ENCODE assay signal across 14 cellular contexts in genomic region chr1:91901231-91901630, GRCh38. TPM values are rescaled to one million over a fixed set of nuclear protein-coding genes. Genes with fewer than 3 reads are reported as not detected.
A peak's percentile ranks its signal among the peaks of the same experiment; 100 is the strongest.
DNase-seq lines count a peak whose midpoint lies in the region; ATAC-seq and TF ChIP-seq lines count a peak whose summit lies in the region.
"Had no signal": no experiment of that assay in that cellular context is flagged by ENCODE, and none has a peak within 500 bp of the region (broad histone marks: within the 10 kb centered on the region; RNA-seq: fewer than 3 reads in every experiment).

No MANE protein-coding gene starts in this region.

- no TSS peak for BruUV-seq in HCT116 (replicated peaks; lab: Mats Ljungman, UMichigan)

- no peak for TF ChIP-seq RAD21 in HCT116 (IDR thresholded peaks at IDR 0.05; ENCODE audit: low read depth)

- H3K9me3 Mint-ChIP-seq in stimulated activated naive CD8-positive, alpha-beta T cell treated with anti-CD3 and anti-CD28 coated beads, Interleukin-15, amount 100 ng/mL, for 72 hours: no peaks in the 10 kb centered on the region
- H3K9me3 Mint-ChIP-seq: CD4-positive, CD25-positive, alpha-beta regulatory T cell; IgD-negative memory B cell had no signal

- H3K27me3 ChIP-seq in HCT116 (ENCODE audit: insufficient read depth, low read length) (no peaks in the 10 kb centered on the region), adipocyte (replicated peaks; ENCODE audit: control insufficient read depth, insufficient read depth, low read length) (no peaks in the 10 kb centered on the region)
- H3K27me3 ChIP-seq: BLaER1 treated with 17β-estradiol and CSF1 and Interleukin-3, amounts not matched to agents 10 nM and 100 nM had no signal

- CTCF ChIA-PET in HCT116 (lab: Charles Lee): interaction anchor here (1.1 kb wide), 1 partner anchor 389 kb away, joined by 3 read pairs; no protein-coding TSS in a partner anchor

- no peak overlapping the region for H3K9ac ChIP-seq in HCT116 (ENCODE audit: low read length)
- H3K9ac ChIP-seq in adipocyte (ENCODE audit: low read length): no peak overlapping the region
- H3K9ac ChIP-seq: BLaER1 treated with 17β-estradiol and CSF1 and Interleukin-3, amounts not matched to agents 10 nM and 100 nM had no signal

- H4K20me1 ChIP-seq in HCT116 (ENCODE audit: insufficient read depth): no peaks in the 10 kb centered on the region
- H4K20me1 ChIP-seq: BLaER1 treated with 17β-estradiol and CSF1 and Interleukin-3, amounts not matched to agents 10 nM and 100 nM had no signal

- H2AFZ ChIP-seq in HCT116 (ENCODE audit: low read depth, low read length, poor library complexity, severe bottlenecking): peak overlapping the region; percentile 32

- H3K4me1 Mint-ChIP-seq in stimulated activated naive CD8-positive, alpha-beta T cell treated with anti-CD3 and anti-CD28 coated beads, Interleukin-15, amount 100 ng/mL, for 72 hours: no peaks in the 10 kb centered on the region
- H3K4me1 Mint-ChIP-seq: IgD-negative memory B cell had no signal

- H3K4me1 ChIP-seq in HCT116 (ENCODE audit: control insufficient read depth in 1 of 2, insufficient read depth in 2 of 2, low read length in 2 of 2) (peaks cover 0 to 6% of the 10 kb centered on the region in 2 experiments; a peak in 1 of 4 replicates), adipocyte (ENCODE audit: control insufficient read depth, insufficient read depth, low read length) (peaks cover 24% of the 10 kb centered on the region)

- no peaks in the 10 kb centered on the region for H3K9me2 ChIP-seq in HCT116 (ENCODE audit: insufficient read depth)

- H3K4me3 ChIP-seq in HCT116 (replicated peaks in 1 of 2; ENCODE audit: low read depth in 1 of 2, low read length in 2 of 2): no peak overlapping the region
- no peak overlapping the region for H3K4me3 ChIP-seq in adipocyte (ENCODE audit: low read length)
- H3K4me3 ChIP-seq in fibroblast of the aortic adventitia (ENCODE audit: low read depth, low read length): no peak overlapping the region
- H3K4me3 ChIP-seq: BLaER1 treated with 17β-estradiol and CSF1 and Interleukin-3, amounts not matched to agents 10 nM and 100 nM had no signal

- H3K4me3 Mint-ChIP-seq in stimulated activated naive CD8-positive, alpha-beta T cell treated with anti-CD3 and anti-CD28 coated beads, Interleukin-15, amount 100 ng/mL, for 72 hours: no peak overlapping the region
- H3K4me3 Mint-ChIP-seq: CD4-positive, CD25-positive, alpha-beta regulatory T cell; IgD-negative memory B cell had no signal

- TF ChIP-seq CTCF in HCT116 (IDR thresholded peaks at IDR 0.05 in 2 of 3, conservative IDR thresholded peaks at IDR 0.05 in 1 of 3; ENCODE audit: borderline replicate concordance in 1 of 3, insufficient read depth in 1 of 3, low read depth in 2 of 3, low read length in 2 of 3) (no peak), fibroblast of the aortic adventitia (IDR thresholded peaks at IDR 0.05; ENCODE audit: insufficient read depth, low read length) (no peak)

- no peak overlapping the region for H3K4me2 ChIP-seq in HCT116 (ENCODE audit: low read length)
- H3K4me2 ChIP-seq: BLaER1 treated with 17β-estradiol and CSF1 and Interleukin-3, amounts not matched to agents 10 nM and 100 nM had no signal

- intact Hi-C loops in HCT116 (cut with micrococcal nuclease): no loop called here

- H3K27ac ChIP-seq in HCT116 (ENCODE audit: low read depth, low read length): no peak overlapping the region
- H3K27ac ChIP-seq: BLaER1 treated with 17β-estradiol and CSF1 and Interleukin-3, amounts not matched to agents 10 nM and 100 nM had no signal

- DNase-seq in HCT116 (ENCODE audit: low read depth, low spot score): no peak
- DNase-seq in adipocyte (ENCODE audit: low read depth): peak; percentile 61
- DNase-seq in fibroblast of the aortic adventitia (ENCODE audit: low read depth): peak; percentile 71
- DNase-seq in stimulated activated naive CD8-positive, alpha-beta T cell treated with anti-CD3 and anti-CD28 coated beads, Interleukin-15, amount 100 ng/mL, for 72 hours: no peak
- no peak for DNase-seq in NCI-H1417 treated with DMSO at 0.1 percent for 48 hours (lab: John Stamatoyannopoulos, UW)
- no peak for DNase-seq in erythroblast (lab: John Stamatoyannopoulos, UW)
- DNase-seq: AML-193; CD4-positive, CD25-positive, alpha-beta regulatory T cell; DMS53; H7 had no signal

- TF ChIP-seq POLR2A in HCT116 (IDR thresholded peaks at IDR 0.05; ENCODE audit: borderline replicate concordance, extremely low read depth, insufficient read depth, insufficient read length) (no peak), erythroblast (IDR thresholded peaks at IDR 0.05; ENCODE audit: low read length) (no peak)

- no peaks in the 10 kb centered on the region for H3K79me2 ChIP-seq in HCT116 (ENCODE audit: insufficient read depth, low read length)

- peaks cover 7% of the 10 kb centered on the region for H3K27me3 Mint-ChIP-seq in stimulated activated naive CD8-positive, alpha-beta T cell treated with anti-CD3 and anti-CD28 coated beads, Interleukin-15, amount 100 ng/mL, for 72 hours

- no peaks in the 10 kb centered on the region for H3K36me3 ChIP-seq in HCT116 (ENCODE audit: control insufficient read depth in 1 of 2, insufficient read depth in 2 of 2, low read length in 2 of 2)
- no peaks in the 10 kb centered on the region for H3K36me3 ChIP-seq in adipocyte (ENCODE audit: control insufficient read depth, insufficient read depth, low read length, severe bottlenecking)
- H3K36me3 ChIP-seq: BLaER1 treated with 17β-estradiol and CSF1 and Interleukin-3, amounts not matched to agents 10 nM and 100 nM had no signal

- POLR2A ChIA-PET in HCT116 (lab: Charles Lee): interaction anchor here (0.6 kb wide), 1 partner anchor 15 kb away, joined by 3 read pairs; no protein-coding TSS in a partner anchor

- RAD21 ChIA-PET in HCT116 (lab: Charles Lee; ENCODE audit: low non-redundant PET in 1 of 2, low total read pairs in 2 of 2, uncharacterized antibody in 2 of 2, unreplicated experiment in 2 of 2): no interaction called here

- no peak overlapping the region for H3K27ac Mint-ChIP-seq in stimulated activated naive CD8-positive, alpha-beta T cell treated with anti-CD3 and anti-CD28 coated beads, Interleukin-15, amount 100 ng/mL, for 72 hours
- H3K27ac Mint-ChIP-seq: CD4-positive, CD25-positive, alpha-beta regulatory T cell; IgD-negative memory B cell had no signal

- H3K9me3 ChIP-seq in HCT116 (ENCODE audit: control insufficient read depth in 1 of 2, insufficient read depth in 1 of 2, low read depth in 1 of 2, low read length in 2 of 2): no peaks in the 10 kb centered on the region
- H3K9me3 ChIP-seq in adipocyte (ENCODE audit: control insufficient read depth, low read length): no peaks in the 10 kb centered on the region
- H3K9me3 ChIP-seq: BLaER1 treated with 17β-estradiol and CSF1 and Interleukin-3, amounts not matched to agents 10 nM and 100 nM had no signal

- no peak for ATAC-seq in HCT116
- no peak for ATAC-seq in stimulated activated naive CD8-positive, alpha-beta T cell treated with anti-CD3 and anti-CD28 coated beads, Interleukin-15, amount 100 ng/mL, for 72 hours

TF ChIP-seq in HCT116, 20 proteins besides CTCF, POLR2A, EP300 and RAD21:
- TF ChIP-seq CBX3 (IDR thresholded peaks at IDR 0.05; ENCODE audit: low read depth): no peak
- no peak for TF ChIP-seq SIN3A (IDR thresholded peaks at IDR 0.05; ENCODE audit: low read depth)
- no peak for TF ChIP-seq ATF3 (IDR thresholded peaks at IDR 0.05)
- TF ChIP-seq EZH2 (IDR thresholded peaks at IDR 0.05): no peak

RNA-seq across cellular contexts. Expression of gene TGFBR3, which starts 15.3 kb away (rescaled TPM):
- 7.1 TPM for total RNA-seq in HCT116 (2021; ENCODE audit: unreplicated experiment)
- 1.7 and 2.3 TPM in 2 replicates for polyA plus RNA-seq in HCT116 (2012)
- 37.2 and 118 TPM in 2 replicates for total RNA-seq in fibroblast of the aortic adventitia (ENCODE audit: low replicate concordance)

RNA-seq across cellular contexts. Expression of gene BRDT, which starts 48.0 kb away (rescaled TPM):
- not detected for total RNA-seq in HCT116 (2021; ENCODE audit: unreplicated experiment)
- not detected in 2 replicates for polyA plus RNA-seq in HCT116 (2012)
- not detected in 2 replicates for total RNA-seq in fibroblast of the aortic adventitia (ENCODE audit: low replicate concordance)
- total RNA-seq: A673; CD4-positive, CD25-positive, alpha-beta regulatory T cell; HT-29 had no signal
- polyA plus RNA-seq: CD4-positive, CD25-positive, alpha-beta regulatory T cell; IgD-negative memory B cell had no signal

Comparison
In these comparisons a context has a peak if more than half of its experiments do, and no peak if none do; other contexts are left out.
1. DNase-seq: peak in adipocyte (single experiment) and fibroblast of the aortic adventitia (single experiment); none in HCT116 (single experiment), stimulated activated naive CD8-positive, alpha-beta T cell treated with anti-CD3 and anti-CD28 coated beads, Interleukin-15, amount 100 ng/mL, for 72 hours (0 of 2), NCI-H1417 treated with DMSO at 0.1 percent for 48 hours (single experiment) and erythroblast (0 of 2).